13 cellular contexts compared by ENCODE assay signal in genomic region chr5:102531506-102531905, GRCh38. TPM values are rescaled to one million over a fixed set of nuclear protein-coding genes. Genes with fewer than 3 reads are reported as not detected.
DNase-seq lines count a peak whose midpoint lies in the region; ATAC-seq, FAIRE-seq and TF ChIP-seq lines count a peak whose summit lies in the region.
"Had no signal": no experiment of that assay in that cellular context is flagged by ENCODE, and none has a peak within 500 bp of the region (broad histone marks: within the 10 kb centered on the region; RNA-seq: fewer than 3 reads in every experiment).

No MANE protein-coding gene starts in this region.

- TF ChIP-seq CTCF in heart left ventricle (IDR thresholded peaks at IDR 0.05), result no peak
- TF ChIP-seq CTCF in CD4-positive, alpha-beta T cell (IDR thresholded peaks at IDR 0.05), result no peak

- no peak for DNase-seq in GM18507 (ENCODE audit: extremely low spot score, insufficient read length, low read depth)
- peak; percentile 6 for DNase-seq in HCEC 1CT
- DNase-seq in HuH-7 (ENCODE audit: low spot score), result peak; percentile 10
- no peak for DNase-seq in heart left ventricle
- DNase-seq in CD4-positive, alpha-beta T cell, result no peak
- no peak for DNase-seq in NCI-H1092 treated with DMSO at 0.1 percent for 48 hours (lab: John Stamatoyannopoulos, UW)
- no peak for DNase-seq in SHP77 treated with DMSO at 0.1 percent for 48 hours (lab: John Stamatoyannopoulos, UW)
- no peak for DNase-seq in NCI-H774 (lab: John Stamatoyannopoulos, UW)
- DNase-seq: activated CD4-positive, alpha-beta T cell treated with anti-CD3 and anti-CD28 coated beads for 36 hours; NCI-H748 treated with DMSO at 0.1 percent for 48 hours; stimulated activated CD4-positive, alpha-beta T cell treated with anti-CD3 and anti-CD28 coated beads, Interleukin-2, amount 100 ng/mL, for 24 hours had no signal

- WGBS in heart left ventricle, 4 donors, result 85 to 94% (median 88%) methylated on average over 1 of the region's 1 CpG

- CTCF ChIA-PET in CD4-positive, alpha-beta T cell (lab: Charles Lee), result no interaction called here

- H3K27me3 ChIP-seq in heart left ventricle, result no peaks in the 10 kb centered on the region
- H3K27me3 ChIP-seq in CD4-positive, alpha-beta T cell (ENCODE audit: control insufficient read depth, insufficient read depth, low read length), result peaks cover 5% of the 10 kb centered on the region
- H3K27me3 ChIP-seq: esophagus muscularis mucosa had no signal

- peak in 3 of 4 donors; percentile 39 to 76 (median 68) for ATAC-seq in heart left ventricle
- no peak for ATAC-seq in CD4-positive, alpha-beta T cell (ENCODE audit: poor library complexity)
- ATAC-seq: activated CD4-positive, alpha-beta T cell treated with anti-CD3 and anti-CD28 coated beads for 36 hours had no signal

- peaks cover 13% of the 10 kb centered on the region for H3K27me3 Mint-ChIP-seq in CD4-positive, alpha-beta T cell

- FAIRE-seq in GM18507 (lab: Jason Lieb, UNC), result peak; percentile 72

- H3K27ac Mint-ChIP-seq in CD4-positive, alpha-beta T cell, result no peak overlapping the region
- H3K27ac Mint-ChIP-seq: activated CD4-positive, alpha-beta T cell treated with anti-CD3 and anti-CD28 coated beads for 36 hours had no signal

- H3K36me3 ChIP-seq in heart left ventricle, result no peaks in the 10 kb centered on the region
- H3K36me3 ChIP-seq: esophagus muscularis mucosa had no signal

- no peaks in the 10 kb centered on the region for H3K9me3 Mint-ChIP-seq in CD4-positive, alpha-beta T cell

- no peaks in the 10 kb centered on the region for H3K9me3 ChIP-seq in heart left ventricle
- H3K9me3 ChIP-seq in CD4-positive, alpha-beta T cell (ENCODE audit: control insufficient read depth, low read length), result no peaks in the 10 kb centered on the region
- H3K9me3 ChIP-seq: esophagus muscularis mucosa had no signal

- POLR2A ChIA-PET in CD4-positive, alpha-beta T cell (lab: Charles Lee), result no interaction called here

- no peaks in the 10 kb centered on the region for H3K36me3 Mint-ChIP-seq in CD4-positive, alpha-beta T cell (ENCODE audit: low read depth)

- no peak overlapping the region for H3K4me3 ChIP-seq in heart left ventricle
- H3K4me3 ChIP-seq: esophagus muscularis mucosa had no signal

- no peak for TF ChIP-seq POLR2A in heart left ventricle (IDR thresholded peaks at IDR 0.05)

- intact Hi-C loops in heart left ventricle (cut with DNase I), result no loop called here
- intact Hi-C loops in CD4-positive, alpha-beta T cell (cut with DNase I, micrococcal nuclease), result no loop called here

- no peaks in the 10 kb centered on the region for H3K4me1 Mint-ChIP-seq in CD4-positive, alpha-beta T cell (ENCODE audit: low read depth)
- H3K4me1 Mint-ChIP-seq: activated CD4-positive, alpha-beta T cell treated with anti-CD3 and anti-CD28 coated beads for 36 hours had no signal

- peaks cover 0 to 43% (median 2%) of the 10 kb centered on the region in 12 donors for H3K4me1 ChIP-seq in heart left ventricle

- H3K4me3 Mint-ChIP-seq in CD4-positive, alpha-beta T cell, result no peak overlapping the region
- H3K4me3 Mint-ChIP-seq: activated CD4-positive, alpha-beta T cell treated with anti-CD3 and anti-CD28 coated beads for 36 hours had no signal

- H3K27ac ChIP-seq in heart left ventricle, result peak overlapping the region in 3 of 12 donors; percentile 32 to 53 (median 32)
- no peak overlapping the region for H3K27ac ChIP-seq in CD4-positive, alpha-beta T cell (ENCODE audit: low read depth, low read length)
- H3K27ac ChIP-seq: esophagus muscularis mucosa had no signal

RNA-seq across cellular contexts. Expression of gene SLCO6A1, which starts 32.7 kb away (rescaled TPM):
- not detected for total RNA-seq in heart left ventricle
- polyA plus RNA-seq in heart left ventricle, result not detected
- total RNA-seq in CD4-positive, alpha-beta T cell, result not detected
- total RNA-seq: activated CD4-positive, alpha-beta T cell treated with anti-CD3 and anti-CD28 coated beads for 36 hours; esophagus muscularis mucosa had no signal
- polyA plus RNA-seq: BJ had no signal

Comparison
In these comparisons a context has a peak if more than half of its experiments do, and no peak if none do; other contexts are left out.
1. DNase-seq: peak in HCEC 1CT (single experiment) and HuH-7 (single experiment); none in GM18507 (single experiment), heart left ventricle (0 of 5), CD4-positive, alpha-beta T cell (0 of 10), NCI-H1092 treated with DMSO at 0.1 percent for 48 hours (single experiment), SHP77 treated with DMSO at 0.1 percent for 48 hours (single experiment) and NCI-H774 (single experiment).